26 cellular contexts compared by ENCODE assay signal in genomic region chr10:94235470-94235869, GRCh38.
"Had no signal": no experiment of that assay in that cellular context is flagged by ENCODE, and none has a peak within 500 bp of the region (broad histone marks: within the 10 kb centered on the region; RNA-seq: fewer than 3 reads in every experiment).

No MANE protein-coding gene starts in this region.

- H3K4me1 ChIP-seq: breast epithelium had no signal

- DNase-seq: activated CD4-positive, alpha-beta memory T cell treated with anti-CD3 and anti-CD28 coated beads, Interleukin-2, amount 10 ng/mL, durations not matched to agents 7 days and 5 days; activated CD4-positive, alpha-beta T cell treated with anti-CD3 and anti-CD28 coated beads for 36 hours; activated CD4-positive, alpha-beta T cell treated with anti-CD3 and anti-CD28 coated beads, Interleukin-2, amount 50 U/mL, for 1 hour; activated CD4-positive, CD25-positive, alpha-beta regulatory T cell; activated gamma-delta T cell; activated naive CD4-positive, alpha-beta T cell treated with anti-CD3 and anti-CD28 coated beads for 36 hours; activated T-cell treated with anti-CD3 and anti-CD28 coated beads for 4 hours; activated T-cell treated with anti-CD3 and anti-CD28 coated beads, Interleukin-2, amount 50 U/mL, for 48 hours; amygdala; Karpas-422; NCI-H1105 treated with DMSO at 0.1 percent for 48 hours; NCI-H1436 treated with DMSO at 0.1 percent for 48 hours; NCI-H187; NCI-H2081; NCI-H510A treated with DMSO at 0.1 percent for 48 hours; PC-3; SHP77 treated with DMSO at 0.1 percent for 48 hours; T-cell; T-helper 2 cell; T1000 had no signal

- ATAC-seq: activated CD4-positive, alpha-beta T cell treated with anti-CD3 and anti-CD28 coated beads for 36 hours; activated T-helper 17 cell treated with anti-CD3 and anti-CD28 coated beads, Interleukin-2, amount 50 U/mL, for 72 hours; K562; PC-3; T-cell had no signal

- H3K4me3 Mint-ChIP-seq: activated CD4-positive, alpha-beta memory T cell treated with anti-CD3 and anti-CD28 coated beads, Interleukin-2, amount 10 ng/mL, durations not matched to agents 7 days and 5 days; activated CD4-positive, alpha-beta T cell treated with anti-CD3 and anti-CD28 coated beads for 36 hours; activated naive CD4-positive, alpha-beta T cell treated with anti-CD3 and anti-CD28 coated beads for 36 hours; activated naive CD8-positive, alpha-beta T cell; activated T-helper 17 cell treated with anti-CD3 and anti-CD28 coated beads, Interleukin-2, amount 50 U/mL, for 72 hours; T-cell had no signal

- H3K27ac Mint-ChIP-seq: activated CD4-positive, alpha-beta memory T cell treated with anti-CD3 and anti-CD28 coated beads, Interleukin-2, amount 10 ng/mL, durations not matched to agents 7 days and 5 days; activated CD4-positive, alpha-beta T cell treated with anti-CD3 and anti-CD28 coated beads for 36 hours; activated naive CD4-positive, alpha-beta T cell treated with anti-CD3 and anti-CD28 coated beads for 36 hours; activated naive CD8-positive, alpha-beta T cell; activated T-helper 17 cell treated with anti-CD3 and anti-CD28 coated beads, Interleukin-2, amount 50 U/mL, for 72 hours; T-cell had no signal

- H3K36me3 ChIP-seq: breast epithelium had no signal

- H3K9me3 ChIP-seq: breast epithelium had no signal

- H3K9me3 Mint-ChIP-seq: activated CD4-positive, alpha-beta memory T cell treated with anti-CD3 and anti-CD28 coated beads, Interleukin-2, amount 10 ng/mL, durations not matched to agents 7 days and 5 days; activated naive CD4-positive, alpha-beta T cell treated with anti-CD3 and anti-CD28 coated beads for 36 hours; activated T-helper 17 cell treated with anti-CD3 and anti-CD28 coated beads, Interleukin-2, amount 50 U/mL, for 72 hours; T-cell had no signal

- H3K36me3 Mint-ChIP-seq: activated naive CD8-positive, alpha-beta T cell; T-cell had no signal

- H3K4me1 Mint-ChIP-seq: activated CD4-positive, alpha-beta memory T cell treated with anti-CD3 and anti-CD28 coated beads, Interleukin-2, amount 10 ng/mL, durations not matched to agents 7 days and 5 days; activated CD4-positive, alpha-beta T cell treated with anti-CD3 and anti-CD28 coated beads for 36 hours; activated T-helper 17 cell treated with anti-CD3 and anti-CD28 coated beads, Interleukin-2, amount 50 U/mL, for 72 hours; T-cell had no signal

- FAIRE-seq: K562, TTC549 had no signal

- H3K27me3 ChIP-seq: breast epithelium had no signal

- H3K27ac ChIP-seq: breast epithelium, SK-N-MC had no signal

- H3K4me3 ChIP-seq: breast epithelium, K562, SK-N-MC had no signal
